ENCODE assay signal across 30 cellular contexts in the genomic region with DNA sequence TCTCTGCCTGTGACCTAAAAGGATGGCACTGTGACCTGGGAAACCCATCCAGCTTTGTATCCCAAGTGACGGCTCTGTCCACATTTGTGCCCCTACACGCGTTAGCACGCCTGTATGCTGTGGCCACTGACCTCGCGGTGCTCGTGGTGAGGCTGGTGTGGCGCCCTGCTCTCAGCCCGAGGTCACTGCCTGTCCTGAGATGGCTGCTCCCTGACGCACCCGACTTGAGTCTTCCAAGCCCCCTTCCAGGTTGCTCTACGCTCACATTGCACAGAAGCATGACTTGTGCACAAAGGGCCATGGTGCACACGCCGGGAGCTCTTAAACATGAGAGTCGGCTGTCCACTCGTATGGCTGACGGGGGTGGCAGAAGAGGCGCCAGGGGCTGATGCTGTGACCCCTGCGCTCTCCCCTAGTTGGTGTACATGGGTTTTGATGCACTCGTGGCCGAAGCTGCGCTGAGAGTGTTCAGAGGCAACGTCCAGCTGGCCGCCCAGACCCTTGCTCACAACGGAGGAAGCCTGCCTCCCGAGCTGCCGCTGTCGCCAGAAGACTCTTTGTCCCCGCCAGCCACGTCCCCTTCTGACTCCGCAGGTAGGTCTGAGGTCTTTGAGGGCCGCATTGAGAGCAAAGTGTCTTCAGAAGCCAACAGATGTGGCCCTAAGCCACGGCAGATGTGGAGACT. TPM values are rescaled to one million over a fixed set of nuclear protein-coding genes. Genes with fewer than 3 reads are reported as not detected.
"Had no signal": no experiment of that assay in that cellular context is flagged by ENCODE, and none has a peak within 500 bp of the region (broad histone marks: within the 10 kb centered on the region; RNA-seq: fewer than 3 reads in every experiment).

No MANE protein-coding gene starts in this region.

- H3K4me1 Mint-ChIP-seq: mesothelial cell of epicardium had no signal

- H3K27me3 ChIP-seq: body of pancreas, pancreas, vagina had no signal

- H3K27me3 Mint-ChIP-seq: activated naive CD4-positive, alpha-beta T cell treated with anti-CD3 and anti-CD28 coated beads, Interleukin-2, amount 50 U/mL, for 24 hours; naive thymus-derived CD8-positive, alpha-beta T cell; stimulated activated memory B cell treated with anti-CD40 and anti-IgM and Interleukin-4, amounts not matched to agents 10 μg/mL and 1 μg/mL and 100 μg/mL, for 72 hours; T-cell had no signal

- H3K4me1 ChIP-seq: gastrocnemius medialis, pancreas had no signal

- FAIRE-seq: colon, pancreas had no signal

- H3K27ac ChIP-seq: body of pancreas, dorsolateral prefrontal cortex, esophagus squamous epithelium, gastrocnemius medialis, left lung, neutrophil, pancreas, skin epidermis, stomach, transverse colon, vagina had no signal

- H3K4me3 Mint-ChIP-seq: activated naive CD4-positive, alpha-beta T cell treated with anti-CD3 and anti-CD28 coated beads, Interleukin-2, amount 50 U/mL, for 24 hours; mesothelial cell of epicardium; naive thymus-derived CD8-positive, alpha-beta T cell; stimulated activated memory B cell treated with anti-CD40 and anti-IgM and Interleukin-4, amounts not matched to agents 10 μg/mL and 1 μg/mL and 100 μg/mL, for 72 hours; T-cell had no signal

- H3K9me3 Mint-ChIP-seq: activated naive CD4-positive, alpha-beta T cell treated with anti-CD3 and anti-CD28 coated beads, Interleukin-2, amount 50 U/mL, for 24 hours; mesothelial cell of epicardium; naive thymus-derived CD8-positive, alpha-beta T cell; stimulated activated memory B cell treated with anti-CD40 and anti-IgM and Interleukin-4, amounts not matched to agents 10 μg/mL and 1 μg/mL and 100 μg/mL, for 72 hours; T-cell had no signal

- H3K4me3 ChIP-seq: body of pancreas, dorsolateral prefrontal cortex, esophagus squamous epithelium, gastrocnemius medialis, left lung, pancreas, skin epidermis, stomach, transverse colon, vagina had no signal

- DNase-seq: activated CD4-positive, alpha-beta T cell treated with anti-CD3 and anti-CD28 coated beads for 4 hours; activated CD4-positive, alpha-beta T cell treated with anti-CD3 and anti-CD28 coated beads, Interleukin-2, amount 50 U/mL, for 48 hours; activated CD4-positive, CD25-positive, alpha-beta regulatory T cell; activated gamma-delta T cell treated with Interleukin-2 at 50 U/mL for 16 hours; anterior cingulate cortex; body of pancreas; caudate nucleus; esophagus squamous epithelium; gastrocnemius medialis; hippocampal formation; kidney glomerular epithelial cell; naive thymus-derived CD8-positive, alpha-beta T cell; right cardiac atrium; stimulated activated CD4-positive, alpha-beta T cell treated with anti-CD3 and anti-CD28 coated beads, Interleukin-2, amount 100 ng/mL, for 24 hours; stomach; T-cell; T1000; transverse colon had no signal

- H3K27ac Mint-ChIP-seq: activated naive CD4-positive, alpha-beta T cell treated with anti-CD3 and anti-CD28 coated beads, Interleukin-2, amount 50 U/mL, for 24 hours; stimulated activated memory B cell treated with anti-CD40 and anti-IgM and Interleukin-4, amounts not matched to agents 10 μg/mL and 1 μg/mL and 100 μg/mL, for 72 hours; T-cell had no signal

- H3K9me3 ChIP-seq: body of pancreas, esophagus squamous epithelium, gastrocnemius medialis, left lung, neutrophil, pancreas, stomach, transverse colon, vagina had no signal

RNA-seq across cellular contexts. Expression of gene WDR86, which starts 33.5 kb away (rescaled TPM):
- total RNA-seq: lung microvascular endothelial cell, pulmonary artery endothelial cell had no signal
